In genomic region chr2:193332938-193333337, GRCh38 we compare ENCODE assay signal across 12 cellular contexts.
"Had no signal": no experiment of that assay in that cellular context is flagged by ENCODE, and none has a peak within 500 bp of the region (broad histone marks: within the 10 kb centered on the region; RNA-seq: fewer than 3 reads in every experiment).

No MANE protein-coding gene starts in this region.

- DNase-seq: activated CD4-positive, alpha-beta T cell treated with anti-CD3 and anti-CD28 coated beads, Interleukin-2, amount 50 U/mL, for 1 hour; activated naive CD4-positive, alpha-beta T cell treated with Interleukin-2 at 50 U/mL for 16 hours; aorta; effector memory CD4-positive, alpha-beta T cell; stimulated activated CD4-positive, alpha-beta T cell treated with anti-CD3 and anti-CD28 coated beads, Interleukin-15, amount 100 ng/mL, for 24 hours; stimulated activated CD4-positive, alpha-beta T cell treated with anti-CD3 and anti-CD28 coated beads, Interleukin-4, amount 100 ng/mL, for 1 hour; stimulated activated naive CD4-positive, alpha-beta T cell; substantia nigra; transverse colon had no signal

- H3K27me3 ChIP-seq: breast epithelium, transverse colon, vagina had no signal

- H3K36me3 ChIP-seq: breast epithelium, transverse colon, vagina had no signal

- H3K4me3 ChIP-seq: breast epithelium, lung, transverse colon, vagina had no signal

- H3K4me1 ChIP-seq: breast epithelium, transverse colon, vagina had no signal

- H3K9me3 ChIP-seq: breast epithelium, transverse colon, vagina had no signal
